ENCODE assay signal across 1 cellular context in the genomic region with DNA sequence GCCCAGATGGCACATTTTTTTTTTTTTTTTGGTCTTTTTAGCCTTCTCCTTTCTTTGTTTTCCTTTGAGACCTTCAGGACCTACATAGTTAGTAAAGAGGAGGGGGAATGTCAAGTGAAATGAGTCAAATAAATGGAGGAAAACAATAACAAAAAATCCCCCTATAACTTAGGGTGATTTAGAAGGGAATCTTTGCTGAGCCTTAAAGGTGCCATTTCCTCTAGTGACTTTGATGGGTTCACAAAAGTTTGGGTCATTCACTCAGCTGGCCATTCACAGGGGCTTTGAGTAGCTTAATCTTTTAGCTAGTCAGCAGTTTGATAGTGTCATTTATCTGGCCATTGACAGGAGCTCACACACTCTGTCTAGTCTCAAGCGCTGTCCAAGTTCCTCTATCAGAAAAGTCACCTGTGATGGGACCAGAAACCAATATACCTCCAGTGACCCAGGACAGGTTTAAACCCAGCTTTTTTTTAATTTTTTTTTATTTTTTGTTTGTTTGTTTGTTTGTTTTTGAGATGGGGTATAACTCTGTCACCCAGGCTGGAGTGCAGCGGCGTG.
TF ChIP-seq lines count a peak whose summit lies in the region.

No MANE protein-coding gene starts in this region.

TF ChIP-seq in K562, 482 proteins besides CTCF, POLR2A, EP300 and RAD21 (continued from another document and continues in another):
- TF ChIP-seq HES1 (IDR thresholded peaks at IDR 0.05; ENCODE audit: low read depth) (no peak), NCOA6 (IDR thresholded peaks at IDR 0.05) (no peak), SRSF3 (IDR thresholded peaks at IDR 0.05; ENCODE audit: insufficient read depth, low read length) (no peak), HEY1 (CRISPR knock-in tag; IDR thresholded peaks at IDR 0.05; ENCODE audit: borderline replicate concordance) (no peak), KDM5B (IDR thresholded peaks at IDR 0.05; ENCODE audit: insufficient replicate concordance, low read depth, low read length) (no peak), PHF8 (IDR thresholded peaks at IDR 0.05; ENCODE audit: borderline replicate concordance, low read length) (no peak), ZNF445 (CRISPR knock-in tag; IDR thresholded peaks at IDR 0.05; ENCODE audit: low read depth) (no peak), BACH1 (tag; IDR thresholded peaks at IDR 0.05) (0 out of 2 replicates have a peak, but pooled peaks have one; percentile 34), MCM7 (IDR thresholded peaks at IDR 0.05) (no peak), PML (IDR thresholded peaks at IDR 0.05; ENCODE audit: low read length) (no peak), KLF6 (CRISPR knock-in tag; IDR thresholded peaks at IDR 0.05; ENCODE audit: borderline replicate concordance) (no peak), ZFX (CRISPR knock-in tag; IDR thresholded peaks at IDR 0.05) (no peak), HNRNPL (IDR thresholded peaks at IDR 0.05; ENCODE audit: low read depth, low read length) (no peak), GMEB1 (CRISPR knock-in tag; IDR thresholded peaks at IDR 0.05) (no peak), PTRF (tag; IDR thresholded peaks at IDR 0.05) (no peak), HDAC6 (IDR thresholded peaks at IDR 0.05; ENCODE audit: low read depth, low read length) (no peak), GABPB2 (CRISPR knock-in tag; conservative IDR thresholded peaks at IDR 0.05) (no peak), SREBF2 (CRISPR knock-in tag; IDR thresholded peaks at IDR 0.05) (no peak), RBM34 (IDR thresholded peaks at IDR 0.05; ENCODE audit: borderline replicate concordance, insufficient read depth, low read length) (no peak), CTBP1 (IDR thresholded peaks at IDR 0.05; ENCODE audit: borderline replicate concordance) (no peak), FIP1L1 (IDR thresholded peaks at IDR 0.05; ENCODE audit: low read depth, low read length, poor library complexity, severe bottlenecking) (no peak), ARHGAP35 (IDR thresholded peaks at IDR 0.05; ENCODE audit: partially characterized antibody) (peak; percentile 22), ZNF354B (CRISPR knock-in tag; IDR thresholded peaks at IDR 0.05) (no peak), MEIS2 (IDR thresholded peaks at IDR 0.05; ENCODE audit: partially characterized antibody) (peak; percentile 91), MAFK (IDR thresholded peaks at IDR 0.05; ENCODE audit: low read length) (peak; percentile 75), ARID1B (IDR thresholded peaks at IDR 0.05) (peak; percentile 29), C11orf30 (IDR thresholded peaks at IDR 0.05; ENCODE audit: low read depth) (peak; percentile 75), PHB (CRISPR knock-in tag; IDR thresholded peaks at IDR 0.05) (no peak), KDM2B (CRISPR knock-in tag; IDR thresholded peaks at IDR 0.05) (no peak), E2F1 (CRISPR knock-in tag; IDR thresholded peaks at IDR 0.05) (no peak), SFPQ (IDR thresholded peaks at IDR 0.05; ENCODE audit: low read depth, low read length) (no peak), KAT7 (CRISPR knock-in tag; IDR thresholded peaks at IDR 0.05; ENCODE audit: borderline replicate concordance) (no peak), PHTF2 (CRISPR knock-in tag; IDR thresholded peaks at IDR 0.05) (no peak), MAFF (IDR thresholded peaks at IDR 0.05; ENCODE audit: low read length) (peak; percentile 79), MXD1 (CRISPR knock-in tag; IDR thresholded peaks at IDR 0.05; ENCODE audit: borderline replicate concordance, poor library complexity, severe bottlenecking) (no peak), XRCC3 (IDR thresholded peaks at IDR 0.05) (no peak), ZNF24 (IDR thresholded peaks at IDR 0.05) (no peak)
- TF ChIP-seq, protein P1, sequence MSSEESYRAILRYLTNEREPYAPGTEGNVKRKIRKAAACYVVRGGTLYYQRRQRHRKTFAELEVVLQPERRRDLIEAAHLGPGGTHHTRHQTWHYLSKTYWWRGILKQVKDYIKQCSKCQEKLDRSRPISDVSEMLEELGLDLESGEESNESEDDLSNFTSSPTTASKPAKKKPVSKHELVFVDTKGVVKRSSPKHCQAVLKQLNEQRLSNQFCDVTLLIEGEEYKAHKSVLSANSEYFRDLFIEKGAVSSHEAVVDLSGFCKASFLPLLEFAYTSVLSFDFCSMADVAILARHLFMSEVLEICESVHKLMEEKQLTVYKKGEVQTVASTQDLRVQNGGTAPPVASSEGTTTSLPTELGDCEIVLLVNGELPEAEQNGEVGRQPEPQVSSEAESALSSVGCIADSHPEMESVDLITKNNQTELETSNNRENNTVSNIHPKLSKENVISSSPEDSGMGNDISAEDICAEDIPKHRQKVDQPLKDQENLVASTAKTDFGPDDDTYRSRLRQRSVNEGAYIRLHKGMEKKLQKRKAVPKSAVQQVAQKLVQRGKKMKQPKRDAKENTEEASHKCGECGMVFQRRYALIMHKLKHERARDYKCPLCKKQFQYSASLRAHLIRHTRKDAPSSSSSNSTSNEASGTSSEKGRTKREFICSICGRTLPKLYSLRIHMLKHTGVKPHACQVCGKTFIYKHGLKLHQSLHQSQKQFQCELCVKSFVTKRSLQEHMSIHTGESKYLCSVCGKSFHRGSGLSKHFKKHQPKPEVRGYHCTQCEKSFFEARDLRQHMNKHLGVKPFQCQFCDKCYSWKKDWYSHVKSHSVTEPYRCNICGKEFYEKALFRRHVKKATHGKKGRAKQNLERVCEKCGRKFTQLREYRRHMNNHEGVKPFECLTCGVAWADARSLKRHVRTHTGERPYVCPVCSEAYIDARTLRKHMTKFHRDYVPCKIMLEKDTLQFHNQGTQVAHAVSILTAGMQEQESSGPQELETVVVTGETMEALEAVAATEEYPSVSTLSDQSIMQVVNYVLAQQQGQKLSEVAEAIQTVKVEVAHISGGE (CRISPR knock-in tag; IDR thresholded peaks at IDR 0.05) = no peak
- TF ChIP-seq, protein P2, sequence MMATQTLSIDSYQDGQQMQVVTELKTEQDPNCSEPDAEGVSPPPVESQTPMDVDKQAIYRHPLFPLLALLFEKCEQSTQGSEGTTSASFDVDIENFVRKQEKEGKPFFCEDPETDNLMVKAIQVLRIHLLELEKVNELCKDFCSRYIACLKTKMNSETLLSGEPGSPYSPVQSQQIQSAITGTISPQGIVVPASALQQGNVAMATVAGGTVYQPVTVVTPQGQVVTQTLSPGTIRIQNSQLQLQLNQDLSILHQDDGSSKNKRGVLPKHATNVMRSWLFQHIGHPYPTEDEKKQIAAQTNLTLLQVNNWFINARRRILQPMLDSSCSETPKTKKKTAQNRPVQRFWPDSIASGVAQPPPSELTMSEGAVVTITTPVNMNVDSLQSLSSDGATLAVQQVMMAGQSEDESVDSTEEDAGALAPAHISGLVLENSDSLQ (IDR thresholded peaks at IDR 0.05) = peak; percentile 84
- TF ChIP-seq, protein P3, sequence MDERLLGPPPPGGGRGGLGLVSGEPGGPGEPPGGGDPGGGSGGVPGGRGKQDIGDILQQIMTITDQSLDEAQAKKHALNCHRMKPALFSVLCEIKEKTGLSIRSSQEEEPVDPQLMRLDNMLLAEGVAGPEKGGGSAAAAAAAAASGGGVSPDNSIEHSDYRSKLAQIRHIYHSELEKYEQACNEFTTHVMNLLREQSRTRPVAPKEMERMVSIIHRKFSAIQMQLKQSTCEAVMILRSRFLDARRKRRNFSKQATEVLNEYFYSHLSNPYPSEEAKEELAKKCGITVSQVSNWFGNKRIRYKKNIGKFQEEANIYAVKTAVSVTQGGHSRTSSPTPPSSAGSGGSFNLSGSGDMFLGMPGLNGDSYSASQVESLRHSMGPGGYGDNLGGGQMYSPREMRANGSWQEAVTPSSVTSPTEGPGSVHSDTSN (CRISPR knock-in tag; IDR thresholded peaks at IDR 0.05; ENCODE audit: low read depth) = no peak
- TF ChIP-seq, protein P3 (tag; conservative IDR thresholded peaks at IDR 0.05; ENCODE audit: low read depth) = peak; percentile 84
- TF ChIP-seq, protein P4, sequence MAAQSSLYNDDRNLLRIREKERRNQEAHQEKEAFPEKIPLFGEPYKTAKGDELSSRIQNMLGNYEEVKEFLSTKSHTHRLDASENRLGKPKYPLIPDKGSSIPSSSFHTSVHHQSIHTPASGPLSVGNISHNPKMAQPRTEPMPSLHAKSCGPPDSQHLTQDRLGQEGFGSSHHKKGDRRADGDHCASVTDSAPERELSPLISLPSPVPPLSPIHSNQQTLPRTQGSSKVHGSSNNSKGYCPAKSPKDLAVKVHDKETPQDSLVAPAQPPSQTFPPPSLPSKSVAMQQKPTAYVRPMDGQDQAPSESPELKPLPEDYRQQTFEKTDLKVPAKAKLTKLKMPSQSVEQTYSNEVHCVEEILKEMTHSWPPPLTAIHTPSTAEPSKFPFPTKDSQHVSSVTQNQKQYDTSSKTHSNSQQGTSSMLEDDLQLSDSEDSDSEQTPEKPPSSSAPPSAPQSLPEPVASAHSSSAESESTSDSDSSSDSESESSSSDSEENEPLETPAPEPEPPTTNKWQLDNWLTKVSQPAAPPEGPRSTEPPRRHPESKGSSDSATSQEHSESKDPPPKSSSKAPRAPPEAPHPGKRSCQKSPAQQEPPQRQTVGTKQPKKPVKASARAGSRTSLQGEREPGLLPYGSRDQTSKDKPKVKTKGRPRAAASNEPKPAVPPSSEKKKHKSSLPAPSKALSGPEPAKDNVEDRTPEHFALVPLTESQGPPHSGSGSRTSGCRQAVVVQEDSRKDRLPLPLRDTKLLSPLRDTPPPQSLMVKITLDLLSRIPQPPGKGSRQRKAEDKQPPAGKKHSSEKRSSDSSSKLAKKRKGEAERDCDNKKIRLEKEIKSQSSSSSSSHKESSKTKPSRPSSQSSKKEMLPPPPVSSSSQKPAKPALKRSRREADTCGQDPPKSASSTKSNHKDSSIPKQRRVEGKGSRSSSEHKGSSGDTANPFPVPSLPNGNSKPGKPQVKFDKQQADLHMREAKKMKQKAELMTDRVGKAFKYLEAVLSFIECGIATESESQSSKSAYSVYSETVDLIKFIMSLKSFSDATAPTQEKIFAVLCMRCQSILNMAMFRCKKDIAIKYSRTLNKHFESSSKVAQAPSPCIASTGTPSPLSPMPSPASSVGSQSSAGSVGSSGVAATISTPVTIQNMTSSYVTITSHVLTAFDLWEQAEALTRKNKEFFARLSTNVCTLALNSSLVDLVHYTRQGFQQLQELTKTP (IDR thresholded peaks at IDR 0.05; ENCODE audit: low read depth in 1 of 2, partially characterized antibody in 2 of 2) = peak in 1 of 2 experiments; percentile 85
- TF ChIP-seq, protein P5, sequence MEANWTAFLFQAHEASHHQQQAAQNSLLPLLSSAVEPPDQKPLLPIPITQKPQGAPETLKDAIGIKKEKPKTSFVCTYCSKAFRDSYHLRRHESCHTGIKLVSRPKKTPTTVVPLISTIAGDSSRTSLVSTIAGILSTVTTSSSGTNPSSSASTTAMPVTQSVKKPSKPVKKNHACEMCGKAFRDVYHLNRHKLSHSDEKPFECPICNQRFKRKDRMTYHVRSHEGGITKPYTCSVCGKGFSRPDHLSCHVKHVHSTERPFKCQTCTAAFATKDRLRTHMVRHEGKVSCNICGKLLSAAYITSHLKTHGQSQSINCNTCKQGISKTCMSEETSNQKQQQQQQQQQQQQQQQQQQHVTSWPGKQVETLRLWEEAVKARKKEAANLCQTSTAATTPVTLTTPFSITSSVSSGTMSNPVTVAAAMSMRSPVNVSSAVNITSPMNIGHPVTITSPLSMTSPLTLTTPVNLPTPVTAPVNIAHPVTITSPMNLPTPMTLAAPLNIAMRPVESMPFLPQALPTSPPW (CRISPR knock-in tag; IDR thresholded peaks at IDR 0.05) = 0 out of 2 replicates have a peak, but pooled peaks have one; percentile 0
